In the genomic region with DNA sequence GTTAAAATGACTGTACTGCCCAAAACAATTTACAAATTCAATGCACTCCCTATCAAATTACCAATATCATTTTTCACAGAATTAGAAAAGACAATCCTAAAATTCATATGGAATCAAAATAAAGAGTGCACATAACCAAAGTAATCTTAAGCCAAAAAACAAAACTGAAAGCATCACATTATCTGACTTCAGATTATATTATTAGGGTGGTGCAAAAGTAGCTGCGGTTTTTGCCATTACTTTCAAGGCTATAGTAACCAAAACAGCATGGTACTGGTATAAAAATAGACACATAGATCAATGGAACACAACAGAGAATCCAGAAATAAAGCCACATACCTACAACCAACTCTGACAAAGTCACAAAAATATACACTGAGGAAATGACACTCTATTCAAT, we compare ENCODE assay signal across 33 cellular contexts.
"Had no signal": no experiment of that assay in that cellular context is flagged by ENCODE, and none has a peak within 500 bp of the region (broad histone marks: within the 10 kb centered on the region; RNA-seq: fewer than 3 reads in every experiment).

No MANE protein-coding gene starts in this region.

- H3K4me3 ChIP-seq: PC-9, SJCRH30, SK-N-MC had no signal

- FAIRE-seq: RCC 7860 had no signal

- H3K4me1 ChIP-seq: SJCRH30 had no signal

- ATAC-seq: Panc1, Right ventricle myocardium inferior, SK-N-SH treated with all-trans-retinoic acid at 6 μM for 48 hours had no signal

- H3K36me3 ChIP-seq: SJCRH30 had no signal

- H3K27me3 ChIP-seq: SJCRH30 had no signal

- H3K9me3 ChIP-seq: SJCRH30 had no signal

- DNase-seq: Karpas-422, KG1, NCI-H1048, NCI-H1092 treated with DMSO at 0.1 percent for 48 hours, NCI-H1105 treated with DMSO at 0.1 percent for 48 hours, NCI-H1417, NCI-H1436, NCI-H146, NCI-H1694, NCI-H187, NCI-H1930, NCI-H2029 treated with DMSO at 0.1 percent for 48 hours, NCI-H2081 treated with DMSO at 0.1 percent for 48 hours, NCI-H2107, NCI-H2171, NCI-H226, NCI-H446 treated with DMSO at 0.1 percent for 48 hours, NCI-H510A, NCI-H524, NCI-H526, NCI-H69, NCI-H748 treated with DMSO at 0.1 percent for 48 hours, NCI-H82, PC-9, SHP77, SIG-M5, SJCRH30 had no signal

- H2AFZ ChIP-seq: PC-9 had no signal

- H3K27ac ChIP-seq: PC-9, RWPE1, SJCRH30, SK-N-MC had no signal

- H3K4me2 ChIP-seq: PC-9 had no signal
